In genomic region chr17:42578282-42578869, GRCh38 we compare ENCODE assay signal across 8 cellular contexts. TPM values are rescaled to one million over a fixed set of nuclear protein-coding genes. Genes with fewer than 3 reads are reported as not detected.
DNase-seq lines count a peak whose midpoint lies in the region; ATAC-seq, FAIRE-seq and TF ChIP-seq lines count a peak whose summit lies in the region.

No MANE protein-coding gene starts in this region.

- no peak for TF ChIP-seq POLR2A in ovary (IDR thresholded peaks at IDR 0.05)

- H3K79me2 ChIP-seq in SK-N-SH (ENCODE audit: insufficient read depth), result peaks cover 53% of the 10 kb centered on the region

- H3K27me3 ChIP-seq in SK-N-SH (ENCODE audit: insufficient read depth) (no peaks in the 10 kb centered on the region), cardiac muscle cell (no peaks in the 10 kb centered on the region), ovary (no peaks in the 10 kb centered on the region)

- ATAC-seq in activated naive CD8-positive, alpha-beta T cell treated with anti-CD3 and anti-CD28 coated beads, Interleukin-2, amount 50 U/mL, for 24 hours, result peak; percentile 69

- H3K9ac ChIP-seq in SK-N-SH, result peak overlapping the region; percentile 87

- peak overlapping the region; percentile 80 to 89 for H3K27ac ChIP-seq in SK-N-SH (ENCODE audit: low read depth in 2 of 2, low read length in 1 of 2)
- peak overlapping the region; percentile 72 for H3K27ac ChIP-seq in cardiac muscle cell
- peak overlapping the region in 1 of 2 donors; percentile 78 for H3K27ac ChIP-seq in ovary

- no peaks in the 10 kb centered on the region for H4K20me1 ChIP-seq in SK-N-SH (ENCODE audit: insufficient read depth)

- TF ChIP-seq CTCF in HFF-Myc (IDR thresholded peaks at IDR 0.05; ENCODE audit: low read depth, low read length, missing control alignments), result peak; percentile 78
- TF ChIP-seq CTCF in SK-N-SH (IDR thresholded peaks at IDR 0.05), result peak; percentile 79
- TF ChIP-seq CTCF in cardiac muscle cell (IDR thresholded peaks at IDR 0.05; ENCODE audit: low read depth, low read length), result peak; percentile 79
- TF ChIP-seq CTCF in ovary (IDR thresholded peaks at IDR 0.05), result peak in 2 of 3 donors; percentile 70 to 72

- H3K4me3 ChIP-seq in HFF-Myc (replicated peaks; ENCODE audit: low read depth, low read length) (peak overlapping the region; percentile 90), SK-N-SH (ENCODE audit: low read depth in 2 of 2, low read length in 1 of 2) (peak overlapping the region; percentile 77 to 91), cardiac muscle cell (peak overlapping the region; percentile 64), ovary (peak overlapping the region; percentile 65)

- intact Hi-C loops in ovary (cut with DNase I), result loop anchor here in 2 of 4 donors (2.0 to 5.0 kb wide), 3 partner anchors 100 to 606 kb away; partner anchors contain the start of genes CCR10 (in 1 of the 2) and CNTNAP1 (in 1 of the 2)

- H3F3A ChIP-seq in SK-N-SH (replicated peaks; ENCODE audit: insufficient read depth), result peaks cover 36% of the 10 kb centered on the region

- POLR2A ChIA-PET in SK-N-SH (lab: Yijun Ruan, JAX), result interaction anchor here (0.6 to 3.1 kb wide), 14 partner anchors 9 to 246 kb away, joined by 3 to 63 read pairs (median 5); partner anchors contain the start of genes BECN1, CNTNAP1, PLEKHH3 and TUBG2

- TF ChIP-seq RAD21 in SK-N-SH (IDR thresholded peaks at IDR 0.05; ENCODE audit: low read length), result peak; percentile 86

- no peaks in the 10 kb centered on the region for H3K9me2 ChIP-seq in SK-N-SH

- no peak for TF ChIP-seq EP300 in SK-N-SH (IDR thresholded peaks at IDR 0.05; ENCODE audit: borderline replicate concordance in 1 of 2, low read depth in 1 of 2, low read length in 1 of 2)
- no peak for TF ChIP-seq EP300 in ovary (IDR thresholded peaks at IDR 0.05)

- H3K36me3 ChIP-seq in SK-N-SH (replicated peaks in 1 of 2; ENCODE audit: control insufficient read depth in 1 of 2, insufficient read depth in 2 of 2, low read length in 1 of 2), result peaks cover 33 to 42% of the 10 kb centered on the region in 2 experiments
- H3K36me3 ChIP-seq in cardiac muscle cell, result peaks cover 28% of the 10 kb centered on the region
- no peaks in the 10 kb centered on the region for H3K36me3 ChIP-seq in ovary

- DNase-seq in ELR (ENCODE audit: low read depth) (peak; percentile 86), HFF-Myc (ENCODE audit: extremely low read depth, low read depth) (peak; percentile 52), NCI-H1092 (lab: John Stamatoyannopoulos, UW) (peak; percentile 58), SK-N-SH (peak; percentile 91), cardiac muscle cell (ENCODE audit: low read depth in 1 of 2, low spot score in 1 of 2) (peak; percentile 76 to 82), ovary (peak; percentile 69 to 87 (median 81)), urothelium cell line (ENCODE audit: low spot score) (peak; percentile 86)
- peak; percentile 85 for DNase-seq in activated naive CD8-positive, alpha-beta T cell treated with anti-CD3 and anti-CD28 coated beads, Interleukin-2, amount 50 U/mL, for 24 hours

- 5% methylated on average over 19 of the region's 20 CpGs for WGBS in SK-N-SH (ENCODE audit: low lambda C conversion rate)
- WGBS in ovary, 3 donors, result 0 to 1% (median 0%) methylated on average over 20 of the region's 20 CpGs

- peaks cover 37% of the 10 kb centered on the region for H3K4me1 Mint-ChIP-seq in activated naive CD8-positive, alpha-beta T cell treated with anti-CD3 and anti-CD28 coated beads, Interleukin-2, amount 50 U/mL, for 24 hours

- peak overlapping the region; percentile 96 for H3K4me3 Mint-ChIP-seq in activated naive CD8-positive, alpha-beta T cell treated with anti-CD3 and anti-CD28 coated beads, Interleukin-2, amount 50 U/mL, for 24 hours

- H3K4me1 ChIP-seq in SK-N-SH (ENCODE audit: control insufficient read depth in 1 of 2, insufficient read depth in 2 of 2, low read depth in 1 of 2, low read length in 1 of 2), result peaks cover 7 to 8% of the 10 kb centered on the region in 2 experiments; a peak in 2 of 4 replicates
- H3K4me1 ChIP-seq in cardiac muscle cell (ENCODE audit: low read depth), result no peaks in the 10 kb centered on the region
- peaks cover 4% of the 10 kb centered on the region for H3K4me1 ChIP-seq in ovary (ENCODE audit: insufficient read depth)

- peak overlapping the region; percentile 61; the same call in 1 of the 2 replicates for H2AFZ ChIP-seq in SK-N-SH (ENCODE audit: low read depth)

- CTCF ChIA-PET in SK-N-SH (lab: Yijun Ruan, JAX), result interaction anchor here (0.7 to 8.3 kb wide), 63 partner anchors 10 to 1512 kb away, joined by 3 to 221 read pairs (median 5); partner anchors contain the start of genes CCR10, CNTD1, CNTNAP1 and COA3

- H3K36me3 Mint-ChIP-seq in activated naive CD8-positive, alpha-beta T cell treated with anti-CD3 and anti-CD28 coated beads, Interleukin-2, amount 50 U/mL, for 24 hours (ENCODE audit: low read depth), result peaks cover 46% of the 10 kb centered on the region

- no peaks in the 10 kb centered on the region for H3K27me3 Mint-ChIP-seq in activated naive CD8-positive, alpha-beta T cell treated with anti-CD3 and anti-CD28 coated beads, Interleukin-2, amount 50 U/mL, for 24 hours

- H3K9me3 Mint-ChIP-seq in activated naive CD8-positive, alpha-beta T cell treated with anti-CD3 and anti-CD28 coated beads, Interleukin-2, amount 50 U/mL, for 24 hours, result no peaks in the 10 kb centered on the region

- peak overlapping the region; percentile 95 for H3K27ac Mint-ChIP-seq in activated naive CD8-positive, alpha-beta T cell treated with anti-CD3 and anti-CD28 coated beads, Interleukin-2, amount 50 U/mL, for 24 hours

- peak overlapping the region; percentile 95 for H3K4me2 ChIP-seq in SK-N-SH

- H3K9me3 ChIP-seq in SK-N-SH (no peaks in the 10 kb centered on the region), cardiac muscle cell (ENCODE audit: low read depth) (no peaks in the 10 kb centered on the region), ovary (no peaks in the 10 kb centered on the region)

- no peak for FAIRE-seq in urothelium cell line (lab: Jason Lieb, UNC)

TF ChIP-seq in SK-N-SH, 30 proteins besides CTCF, POLR2A, EP300 and RAD21:
- TF ChIP-seq, protein P1, sequence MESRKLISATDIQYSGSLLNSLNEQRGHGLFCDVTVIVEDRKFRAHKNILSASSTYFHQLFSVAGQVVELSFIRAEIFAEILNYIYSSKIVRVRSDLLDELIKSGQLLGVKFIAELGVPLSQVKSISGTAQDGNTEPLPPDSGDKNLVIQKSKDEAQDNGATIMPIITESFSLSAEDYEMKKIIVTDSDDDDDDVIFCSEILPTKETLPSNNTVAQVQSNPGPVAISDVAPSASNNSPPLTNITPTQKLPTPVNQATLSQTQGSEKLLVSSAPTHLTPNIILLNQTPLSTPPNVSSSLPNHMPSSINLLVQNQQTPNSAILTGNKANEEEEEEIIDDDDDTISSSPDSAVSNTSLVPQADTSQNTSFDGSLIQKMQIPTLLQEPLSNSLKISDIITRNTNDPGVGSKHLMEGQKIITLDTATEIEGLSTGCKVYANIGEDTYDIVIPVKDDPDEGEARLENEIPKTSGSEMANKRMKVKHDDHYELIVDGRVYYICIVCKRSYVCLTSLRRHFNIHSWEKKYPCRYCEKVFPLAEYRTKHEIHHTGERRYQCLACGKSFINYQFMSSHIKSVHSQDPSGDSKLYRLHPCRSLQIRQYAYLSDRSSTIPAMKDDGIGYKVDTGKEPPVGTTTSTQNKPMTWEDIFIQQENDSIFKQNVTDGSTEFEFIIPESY (IDR thresholded peaks at IDR 0.05; ENCODE audit: borderline replicate concordance, low read depth), result no peak
- TF ChIP-seq SMC3 (IDR thresholded peaks at IDR 0.05; ENCODE audit: low read depth, low read length), result peak; percentile 71
- no peak for TF ChIP-seq GABPA (IDR thresholded peaks at IDR 0.05; ENCODE audit: low read depth)
- no peak for TF ChIP-seq TEAD4 (IDR thresholded peaks at IDR 0.05; ENCODE audit: borderline replicate concordance, insufficient read depth)
- no peak for TF ChIP-seq JUND (IDR thresholded peaks at IDR 0.05)
- 0 out of 2 replicates have a peak, but pooled peaks have one; percentile 24 for TF ChIP-seq RCOR1 (IDR thresholded peaks at IDR 0.05; ENCODE audit: low read length)
- TF ChIP-seq SIN3A (IDR thresholded peaks at IDR 0.05; ENCODE audit: borderline replicate concordance, low read depth, low read length), result 0 out of 2 replicates have a peak, but pooled peaks have one; percentile 30
- no peak for TF ChIP-seq RXRA (IDR thresholded peaks at IDR 0.05; ENCODE audit: borderline replicate concordance, low read depth)
- TF ChIP-seq ELF1 (IDR thresholded peaks at IDR 0.05), result no peak

RNA-seq across cellular contexts. Expression of gene PSMC3IP, which starts 0.8 kb away (rescaled TPM):
- 14.2 and 17.3 TPM in 2 replicates for polyA plus RNA-seq in SK-N-SH (2012; rRNA removed)
- polyA plus RNA-seq in SK-N-SH (2012; cell fraction: cytosol; rRNA removed), result 15.8 and 20.1 TPM in 2 replicates
- 23.6 and 31.7 TPM in 2 replicates for polyA plus RNA-seq in SK-N-SH (2012; cell fraction: nucleus; rRNA removed)
- 6.2 and 6.6 TPM in 2 replicates for total RNA-seq in cardiac muscle cell
- polyA plus RNA-seq in cardiac muscle cell, result 9.1 and 14.0 TPM in 2 replicates
- 1 to 10 TPM; 1.4 to 5.3 (median 3.8) TPM for total RNA-seq in ovary
- polyA plus RNA-seq in ovary, result 1 to 10 TPM; 7.2 to 7.5 TPM

RNA-seq across cellular contexts. Expression of gene MLX, which starts 11.5 kb away (rescaled TPM):
- polyA plus RNA-seq in SK-N-SH (2012; rRNA removed) (44.5 and 66.4 TPM in 2 replicates), cardiac muscle cell (37.1 and 47.3 TPM in 2 replicates), ovary (10 to 100 TPM; 24.3 to 50.8 TPM)
- 33.1 and 41.8 TPM in 2 replicates for polyA plus RNA-seq in SK-N-SH (2012; cell fraction: cytosol; rRNA removed)
- 154 and 172 TPM in 2 replicates for polyA plus RNA-seq in SK-N-SH (2012; cell fraction: nucleus; rRNA removed)
- total RNA-seq in cardiac muscle cell (22.4 and 28.1 TPM in 2 replicates), ovary (10 to 100 TPM; 16.5 to 37.0 (median 24.4) TPM)

RNA-seq across cellular contexts. Expression of gene COASY, which starts 16.4 kb away (rescaled TPM):
- 56.6 and 69.4 TPM in 2 replicates for polyA plus RNA-seq in SK-N-SH (2012; rRNA removed)
- polyA plus RNA-seq in SK-N-SH (2012; cell fraction: cytosol; rRNA removed), result 32.0 and 48.4 TPM in 2 replicates
- 145 and 151 TPM in 2 replicates for polyA plus RNA-seq in SK-N-SH (2012; cell fraction: nucleus; rRNA removed)
- total RNA-seq in cardiac muscle cell, result 32.5 and 43.5 TPM in 2 replicates
- polyA plus RNA-seq in cardiac muscle cell, result 74.7 and 97.4 TPM in 2 replicates
- 10 to 100 TPM; 13.8 to 51.2 (median 41.0) TPM for total RNA-seq in ovary
- polyA plus RNA-seq in ovary, result 10 to 100 TPM; 22.6 to 37.6 TPM

RNA-seq across cellular contexts. Expression of gene HSD17B1, which starts 25.7 kb away (rescaled TPM):
- polyA plus RNA-seq in SK-N-SH (2012; rRNA removed), result 1.2 and 1.3 TPM in 2 replicates
- polyA plus RNA-seq in SK-N-SH (2012; cell fraction: cytosol; rRNA removed), result 0.49 and 0.83 TPM in 2 replicates
- 2.2 and 3.7 TPM in 2 replicates for polyA plus RNA-seq in SK-N-SH (2012; cell fraction: nucleus; rRNA removed)
- 4.3 and 6.0 TPM in 2 replicates for total RNA-seq in cardiac muscle cell
- 2.8 and 3.0 TPM in 2 replicates for polyA plus RNA-seq in cardiac muscle cell
- 10 to 100 TPM in 1 of 7 donors, 1 to 10 TPM in 6; 4.3 to 16.7 (median 6.5) TPM for total RNA-seq in ovary
- polyA plus RNA-seq in ovary, result 10 to 100 TPM in 1 of 2 donors, 1 to 10 TPM in 1; 2.1 to 18.1 TPM

RNA-seq across cellular contexts. Expression of gene RETREG3, which starts 30.8 kb away (rescaled TPM):
- polyA plus RNA-seq in SK-N-SH (2012; rRNA removed), result 13.3 and 24.9 TPM in 2 replicates
- polyA plus RNA-seq in SK-N-SH (2012; cell fraction: cytosol; rRNA removed), result 9.9 and 11.9 TPM in 2 replicates
- polyA plus RNA-seq in SK-N-SH (2012; cell fraction: nucleus; rRNA removed), result 23.4 and 25.6 TPM in 2 replicates
- 47.7 and 56.4 TPM in 2 replicates for total RNA-seq in cardiac muscle cell
- polyA plus RNA-seq in cardiac muscle cell, result 46.9 and 48.0 TPM in 2 replicates
- total RNA-seq in ovary, result 10 to 100 TPM; 39.3 to 63.0 (median 46.4) TPM
- 10 to 100 TPM; 25.8 to 37.3 TPM for polyA plus RNA-seq in ovary
